ENCODE assay signal across 28 cellular contexts in the genomic region with DNA sequence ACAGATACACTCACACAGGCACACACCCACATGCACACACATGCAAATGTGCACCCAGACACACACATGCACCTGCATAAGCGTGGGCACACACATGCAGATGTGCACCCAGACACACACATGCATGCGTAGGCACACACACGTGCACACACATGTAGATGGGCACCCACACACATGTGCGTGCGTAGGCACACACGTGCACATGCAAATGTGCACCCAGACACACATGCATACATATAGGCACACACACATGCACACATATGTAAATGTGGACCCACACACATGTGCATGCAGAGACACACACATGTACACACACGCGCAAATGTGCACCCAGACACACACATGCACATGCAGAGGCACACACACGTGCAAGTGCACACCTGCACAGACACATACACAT.
"Had no signal": no experiment of that assay in that cellular context is flagged by ENCODE, and none has a peak within 500 bp of the region (broad histone marks: within the 10 kb centered on the region; RNA-seq: fewer than 3 reads in every experiment).

No MANE protein-coding gene starts in this region.

- FAIRE-seq: urothelium cell line had no signal

- H3K27ac Mint-ChIP-seq: effector memory CD8-positive, alpha-beta T cell; natural killer cell; stimulated activated effector memory CD8-positive, alpha-beta T cell treated with anti-CD3 and anti-CD28 coated beads, Interleukin-12 subunit alpha, Interleukin-12 subunit beta, amount 100 ng/mL, for 72 hours had no signal

- H3K4me1 ChIP-seq: gastrocnemius medialis, prostate gland, testis had no signal

- H3K36me3 ChIP-seq: gastrocnemius medialis, heart left ventricle, lower lobe of right lung, prostate gland, right atrium auricular region, sigmoid colon, stomach, tibial artery, upper lobe of left lung had no signal

- H3K4me3 ChIP-seq: gastrocnemius medialis, heart left ventricle, lower lobe of right lung, prostate gland, right atrium auricular region, sigmoid colon, stomach, testis, tibial artery, upper lobe of left lung had no signal

- H3K36me3 Mint-ChIP-seq: natural killer cell; stimulated activated effector memory CD8-positive, alpha-beta T cell treated with anti-CD3 and anti-CD28 coated beads, Interleukin-12 subunit alpha, Interleukin-12 subunit beta, amount 100 ng/mL, for 72 hours had no signal

- H3K27ac ChIP-seq: epithelial cell of prostate, gastrocnemius medialis, heart left ventricle, lower lobe of right lung, prostate gland, right atrium auricular region, sigmoid colon, stomach, testis, tibial artery, upper lobe of left lung had no signal

- H3K9me3 ChIP-seq: gastrocnemius medialis, heart left ventricle, lower lobe of right lung, prostate gland, right atrium auricular region, sigmoid colon, stomach, testis, tibial artery, upper lobe of left lung had no signal

- H3K27me3 ChIP-seq: testis had no signal

- H3K9me3 Mint-ChIP-seq: effector memory CD8-positive, alpha-beta T cell; immature natural killer cell; natural killer cell; neural crest cell; stimulated activated effector memory CD8-positive, alpha-beta T cell treated with anti-CD3 and anti-CD28 coated beads, Interleukin-12 subunit alpha, Interleukin-12 subunit beta, amount 100 ng/mL, for 72 hours had no signal

- DNase-seq: cerebellar nuclear complex; cortex of kidney; effector memory CD8-positive, alpha-beta T cell; foreskin fibroblast; gastrocnemius medialis; hippocampal formation; immature natural killer cell; islet precursor cell; kidney glomerular epithelial cell; left ventricle myocardium superior; lower lobe of right lung; natural killer cell; sigmoid colon; stimulated activated CD4-positive, alpha-beta T cell treated with anti-CD3 and anti-CD28 coated beads, Interleukin-2, amount 100 ng/mL, for 24 hours; stimulated activated CD4-positive, alpha-beta T cell treated with anti-CD3 and anti-CD28 coated beads, Interleukin-4, amount 100 ng/mL, for 24 hours; stimulated activated naive CD4-positive, alpha-beta T cell treated with Interleukin-2 at 50 U/mL for 16 hours; stomach; testis; tibial artery; upper lobe of left lung had no signal

- ATAC-seq: effector memory CD8-positive, alpha-beta T cell; esophagus mucosa; gastrocnemius medialis; heart left ventricle; left ventricle myocardium superior; lower lobe of right lung; stimulated activated effector memory CD8-positive, alpha-beta T cell treated with anti-CD3 and anti-CD28 coated beads, Interleukin-12 subunit alpha, Interleukin-12 subunit beta, amount 100 ng/mL, for 72 hours had no signal

- H3K4me3 Mint-ChIP-seq: effector memory CD8-positive, alpha-beta T cell; immature natural killer cell; natural killer cell; neural crest cell; stimulated activated effector memory CD8-positive, alpha-beta T cell treated with anti-CD3 and anti-CD28 coated beads, Interleukin-12 subunit alpha, Interleukin-12 subunit beta, amount 100 ng/mL, for 72 hours had no signal
